In genomic region chr12:54935235-54935951, GRCh38 we compare ENCODE assay signal across 8 cellular contexts. TPM values are rescaled to one million over a fixed set of nuclear protein-coding genes. Genes with fewer than 3 reads are reported as not detected.
DNase-seq lines count a peak whose midpoint lies in the region; ATAC-seq and TF ChIP-seq lines count a peak whose summit lies in the region.

No MANE protein-coding gene starts in this region.

- no peak for TF ChIP-seq CTCF in sigmoid colon (IDR thresholded peaks at IDR 0.05)
- no peak for TF ChIP-seq CTCF in tibial artery (IDR thresholded peaks at IDR 0.05)

- no peak overlapping the region for H3K27ac ChIP-seq in sigmoid colon
- H3K27ac ChIP-seq in tibial artery: no peak overlapping the region

- H3K4me3 ChIP-seq in sigmoid colon (no peak overlapping the region), tibial artery (no peak overlapping the region)

- peak overlapping the region in 1 of 4 donors; percentile 3 for H3K4me3 Mint-ChIP-seq in IgD-negative memory B cell

- H3K4me1 Mint-ChIP-seq in IgD-negative memory B cell: peaks cover 0 to 11% (median 7%) of the 10 kb centered on the region in 3 donors

- H3K36me3 Mint-ChIP-seq in IgD-negative memory B cell: peaks cover 5% of the 10 kb centered on the region

- H3K9me3 ChIP-seq in sigmoid colon (peaks cover 0 to 2% (median 0%) of the 10 kb centered on the region in 4 donors), tibial artery (peaks cover 0 to 4% (median 2%) of the 10 kb centered on the region in 3 donors)

- no peak for TF ChIP-seq POLR2A in sigmoid colon (IDR thresholded peaks at IDR 0.05)

- H3K36me3 ChIP-seq in sigmoid colon (no peaks in the 10 kb centered on the region), tibial artery (no peaks in the 10 kb centered on the region)

- H3K27me3 ChIP-seq in sigmoid colon: no peaks in the 10 kb centered on the region
- no peaks in the 10 kb centered on the region for H3K27me3 ChIP-seq in tibial artery

- 34 to 41% methylated on average over 5 of the region's 5 CpGs for WGBS in sigmoid colon, 2 donors

- H3K4me1 ChIP-seq in sigmoid colon: no peaks in the 10 kb centered on the region
- H3K4me1 ChIP-seq in tibial artery: no peaks in the 10 kb centered on the region

- H3K27ac Mint-ChIP-seq in IgD-negative memory B cell: peak overlapping the region in 2 of 3 donors; percentile 29 to 69

- peak; percentile 97 for ATAC-seq in GM21717 (IDR thresholded peaks at IDR 0.05; ENCODE audit: unreplicated experiment)

- peak; percentile 41 for DNase-seq in GF-D8 (lab: John Stamatoyannopoulos, UW)
- DNase-seq in activated CD4-positive, alpha-beta T cell treated with anti-CD3 and anti-CD28 coated beads, Interleukin-2, amount 50 U/mL, for 48 hours: peak; percentile 39 to 56
- DNase-seq in fibroblast of peridontal ligament (ENCODE audit: extremely low read depth): peak; percentile 8
- peak; percentile 44 to 52 for DNase-seq in stimulated activated CD4-positive, alpha-beta T cell treated with anti-CD3 and anti-CD28 coated beads, Interleukin-2, amount 100 ng/mL, for 24 hours
- DNase-seq in sigmoid colon: no peak
- no peak for DNase-seq in tibial artery

- no peaks in the 10 kb centered on the region for H3K27me3 Mint-ChIP-seq in IgD-negative memory B cell

- intact Hi-C loops in sigmoid colon (cut with DNase I) (no loop called here), tibial artery (cut with DNase I; ENCODE audit: low total_unique reads) (no loop called here)

- TF ChIP-seq EP300 in sigmoid colon (IDR thresholded peaks at IDR 0.05): no peak

- peaks cover 2 to 12% (median 10%) of the 10 kb centered on the region in 3 donors for H3K9me3 Mint-ChIP-seq in IgD-negative memory B cell

RNA-seq across cellular contexts. Expression of gene TESPA1, which starts 49.2 kb away (rescaled TPM):
- polyA plus RNA-seq in IgD-negative memory B cell (18.7 TPM), sigmoid colon (10 to 100 TPM in 1 of 3 donors, 1 to 10 TPM in 1, under 1 TPM in 1; 0.23 to 10.3 (median 3.0) TPM)
- total RNA-seq in sigmoid colon: 1 to 10 TPM in 2 of 4 donors, under 1 TPM in 2; 0.83 to 2.9 (median 1.4) TPM

Comparison
In these comparisons a context has a peak if more than half of its experiments do, and no peak if none do; other contexts are left out.
1. DNase-seq: peak in GF-D8 (single experiment), activated CD4-positive, alpha-beta T cell treated with anti-CD3 and anti-CD28 coated beads, Interleukin-2, amount 50 U/mL, for 48 hours (2 of 2), fibroblast of peridontal ligament (single experiment) and stimulated activated CD4-positive, alpha-beta T cell treated with anti-CD3 and anti-CD28 coated beads, Interleukin-2, amount 100 ng/mL, for 24 hours (2 of 2); none in sigmoid colon (single experiment) and tibial artery (0 of 2).